ENCODE assay signal across 12 cellular contexts in genomic region chr1:61097326-61097725, GRCh38. TPM values are rescaled to one million over a fixed set of nuclear protein-coding genes. Genes with fewer than 3 reads are reported as not detected.
DNase-seq lines count a peak whose midpoint lies in the region; ATAC-seq and TF ChIP-seq lines count a peak whose summit lies in the region.
"Had no signal": no experiment of that assay in that cellular context is flagged by ENCODE, and none has a peak within 500 bp of the region (broad histone marks: within the 10 kb centered on the region; RNA-seq: fewer than 3 reads in every experiment).

No MANE protein-coding gene starts in this region.

- no peaks in the 10 kb centered on the region for H3K27me3 ChIP-seq in RWPE2 (ENCODE audit: insufficient read depth, poor library complexity, severe bottlenecking)
- H3K27me3 ChIP-seq in gastrocnemius medialis: no peaks in the 10 kb centered on the region

- no peak overlapping the region for H3K27ac Mint-ChIP-seq in progenitor cell of endocrine pancreas
- H3K27ac Mint-ChIP-seq: WTC11 had no signal

- H3K9me3 Mint-ChIP-seq in progenitor cell of endocrine pancreas (ENCODE audit: low read depth): no peaks in the 10 kb centered on the region
- H3K9me3 Mint-ChIP-seq: nephron, WTC11 had no signal

- no peak overlapping the region for H3K4me3 ChIP-seq in RWPE2 (ENCODE audit: severe bottlenecking)
- no peak overlapping the region for H3K4me3 ChIP-seq in gastrocnemius medialis
- H3K4me3 ChIP-seq: skin epidermis had no signal

- peak; percentile 55 for DNase-seq in GM04504 (ENCODE audit: low read depth)
- DNase-seq in RWPE2 (ENCODE audit: low spot score): no peak
- peak; percentile 78 for DNase-seq in fibroblast of gingiva (ENCODE audit: low read depth)
- no peak for DNase-seq in gastrocnemius medialis
- DNase-seq in activated naive CD4-positive, alpha-beta T cell treated with Interleukin-2 at 50 U/mL for 16 hours: no peak
- no peak for DNase-seq in NCI-H2227 (lab: John Stamatoyannopoulos, UW; ENCODE audit: unreplicated experiment)
- no peak for DNase-seq in progenitor cell of endocrine pancreas (ENCODE audit: low spot score, unreplicated experiment)
- DNase-seq: NCI-H146 had no signal

- no peaks in the 10 kb centered on the region for H3K9me3 ChIP-seq in RWPE2 (ENCODE audit: severe bottlenecking)
- H3K9me3 ChIP-seq in gastrocnemius medialis: no peaks in the 10 kb centered on the region

- peaks cover 13% of the 10 kb centered on the region; the same call in 1 of the 2 replicates for H3K36me3 ChIP-seq in RWPE2 (ENCODE audit: low read depth)
- H3K36me3 ChIP-seq in gastrocnemius medialis: no peaks in the 10 kb centered on the region

- H3K4me1 ChIP-seq in RWPE2 (ENCODE audit: insufficient read depth, poor library complexity, severe bottlenecking): peaks cover 43% of the 10 kb centered on the region
- H3K4me1 ChIP-seq in gastrocnemius medialis: peaks cover 64 to 80% of the 10 kb centered on the region in 2 donors

- in situ Hi-C loops in gastrocnemius medialis (cut with MboI; ENCODE audit: low sequenced_read_pairs in 4 of 4): no loop called here

- TF ChIP-seq POLR2A in gastrocnemius medialis (IDR thresholded peaks at IDR 0.05): no peak

- intact Hi-C loops in gastrocnemius medialis (cut with DNase I; ENCODE audit: low total_unique reads): no loop called here

- no peak overlapping the region for H3K27ac ChIP-seq in RWPE2 (ENCODE audit: poor library complexity, severe bottlenecking)
- H3K27ac ChIP-seq in gastrocnemius medialis: peak overlapping the region; percentile 19 to 82 (median 32)
- H3K27ac ChIP-seq: skin epidermis had no signal

- H3K36me3 Mint-ChIP-seq in progenitor cell of endocrine pancreas (ENCODE audit: insufficient read depth): no peaks in the 10 kb centered on the region
- H3K36me3 Mint-ChIP-seq: WTC11 had no signal

- peak; percentile 93 for ATAC-seq in RWPE2 (ENCODE audit: low read depth)
- ATAC-seq in gastrocnemius medialis: no peak
- ATAC-seq: left lobe of liver, WTC11 had no signal

- TF ChIP-seq CTCF in RWPE2 (IDR thresholded peaks at IDR 0.05; ENCODE audit: poor library complexity, severe bottlenecking) (no peak), gastrocnemius medialis (IDR thresholded peaks at IDR 0.05 in 4 of 5, conservative IDR thresholded peaks at IDR 0.05 in 1 of 5) (no peak), progenitor cell of endocrine pancreas (IDR thresholded peaks at IDR 0.05; ENCODE audit: unreplicated experiment) (no peak)

- no peaks in the 10 kb centered on the region for H3K4me1 Mint-ChIP-seq in progenitor cell of endocrine pancreas (ENCODE audit: low read depth)

- no peak overlapping the region for H3K4me3 Mint-ChIP-seq in progenitor cell of endocrine pancreas (ENCODE audit: low read depth)
- H3K4me3 Mint-ChIP-seq: nephron, WTC11 had no signal

- peaks cover 80% of the 10 kb centered on the region for H3K27me3 Mint-ChIP-seq in progenitor cell of endocrine pancreas

RNA-seq across cellular contexts. Expression of gene NFIA, which starts 15.0 kb away (rescaled TPM):
- total RNA-seq in gastrocnemius medialis: 10 to 100 TPM; 12.9 to 27.0 (median 26.6) TPM
- total RNA-seq in progenitor cell of endocrine pancreas: 1.2 and 3.9 TPM in 2 replicates

Comparison
In these comparisons a context has a peak if more than half of its experiments do, and no peak if none do; other contexts are left out.
1. DNase-seq: peak in GM04504 (single experiment) and fibroblast of gingiva (single experiment); none in RWPE2 (single experiment), gastrocnemius medialis (0 of 2), activated naive CD4-positive, alpha-beta T cell treated with Interleukin-2 at 50 U/mL for 16 hours (single experiment), NCI-H2227 (single experiment) and progenitor cell of endocrine pancreas (single experiment).